ENCODE assay signal across 18 cellular contexts in the genomic region with DNA sequence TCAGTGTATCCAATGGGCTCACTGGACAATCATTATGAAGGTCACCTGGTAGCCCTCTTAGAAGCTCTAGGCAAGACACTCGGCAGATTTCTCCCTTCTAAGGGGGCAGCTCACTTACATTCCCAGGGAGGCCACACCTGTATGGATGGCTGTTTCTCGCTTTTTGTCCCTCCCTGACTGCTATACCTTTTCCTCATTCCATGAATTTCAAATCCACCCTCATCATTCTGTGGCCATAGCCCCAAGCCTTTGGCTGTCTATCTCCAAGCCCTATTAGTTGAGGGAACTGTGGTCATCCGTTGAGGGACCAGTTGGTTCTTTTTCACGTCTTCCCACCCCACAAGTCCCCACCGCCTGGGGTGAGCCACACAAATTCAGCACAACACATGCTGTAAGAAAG.
"Had no signal": no experiment of that assay in that cellular context is flagged by ENCODE, and none has a peak within 500 bp of the region (broad histone marks: within the 10 kb centered on the region; RNA-seq: fewer than 3 reads in every experiment).

No MANE protein-coding gene starts in this region.

- FAIRE-seq: frontal cortex had no signal

- H3K27me3 Mint-ChIP-seq: activated T-helper 17 cell treated with anti-CD3 and anti-CD28 coated beads, Interleukin-2, amount 50 U/mL, for 72 hours had no signal

- H3K4me3 Mint-ChIP-seq: activated CD4-positive, alpha-beta T cell treated with anti-CD3 and anti-CD28 coated beads for 36 hours; activated CD8-positive, alpha-beta memory T cell treated with anti-CD3 and anti-CD28 coated beads, Interleukin-2, amount 10 ng/mL, durations not matched to agents 7 days and 5 days; activated naive CD8-positive, alpha-beta T cell treated with anti-CD3 and anti-CD28 coated beads for 36 hours; activated T-helper 17 cell treated with anti-CD3 and anti-CD28 coated beads, Interleukin-2, amount 50 U/mL, for 72 hours; nephron; stimulated activated naive CD8-positive, alpha-beta T cell treated with anti-CD3 and anti-CD28 coated beads, Interleukin-15, Interleukin-2, amounts not matched to agents 100 ng/mL and 50 ng/mL, for 24 hours; WTC11 had no signal

- H3K4me1 Mint-ChIP-seq: activated CD4-positive, alpha-beta T cell treated with anti-CD3 and anti-CD28 coated beads for 36 hours; activated CD8-positive, alpha-beta memory T cell treated with anti-CD3 and anti-CD28 coated beads, Interleukin-2, amount 10 ng/mL, durations not matched to agents 7 days and 5 days; activated naive CD8-positive, alpha-beta T cell treated with anti-CD3 and anti-CD28 coated beads for 36 hours; activated T-helper 17 cell treated with anti-CD3 and anti-CD28 coated beads, Interleukin-2, amount 50 U/mL, for 72 hours had no signal

- H3K27ac Mint-ChIP-seq: activated CD4-positive, alpha-beta T cell treated with anti-CD3 and anti-CD28 coated beads for 36 hours; activated CD8-positive, alpha-beta memory T cell treated with anti-CD3 and anti-CD28 coated beads, Interleukin-2, amount 10 ng/mL, durations not matched to agents 7 days and 5 days; activated naive CD8-positive, alpha-beta T cell treated with anti-CD3 and anti-CD28 coated beads for 36 hours; activated T-helper 17 cell treated with anti-CD3 and anti-CD28 coated beads, Interleukin-2, amount 50 U/mL, for 72 hours; stimulated activated naive CD8-positive, alpha-beta T cell treated with anti-CD3 and anti-CD28 coated beads, Interleukin-15, Interleukin-2, amounts not matched to agents 100 ng/mL and 50 ng/mL, for 24 hours; WTC11 had no signal

- ATAC-seq: activated CD4-positive, alpha-beta T cell treated with anti-CD3 and anti-CD28 coated beads for 36 hours; activated CD8-positive, alpha-beta memory T cell treated with anti-CD3 and anti-CD28 coated beads, Interleukin-2, amount 10 ng/mL, durations not matched to agents 7 days and 5 days; activated T-helper 17 cell treated with anti-CD3 and anti-CD28 coated beads, Interleukin-2, amount 50 U/mL, for 72 hours; WTC11 had no signal

- DNase-seq: activated CD4-positive, alpha-beta T cell treated with anti-CD3 and anti-CD28 coated beads for 36 hours; activated CD4-positive, alpha-beta T cell treated with anti-CD3 and anti-CD28 coated beads, Interleukin-2, amount 50 U/mL, for 48 hours; activated CD8-positive, alpha-beta memory T cell treated with anti-CD3 and anti-CD28 coated beads, Interleukin-2, amount 10 ng/mL, durations not matched to agents 7 days and 5 days; activated naive CD4-positive, alpha-beta T cell; activated naive CD8-positive, alpha-beta T cell treated with anti-CD3 and anti-CD28 coated beads for 36 hours; activated T-cell treated with anti-CD3 and anti-CD28 coated beads, Interleukin-2, amount 50 U/mL, for 1 hour; amniotic stem cell; kidney glomerular epithelial cell; posterior cingulate gyrus; stimulated activated CD4-positive, alpha-beta T cell treated with anti-CD3 and anti-CD28 coated beads, Interleukin-12 subunit alpha, Interleukin-12 subunit beta, amount 100 ng/mL, for 4 hours; stimulated activated CD4-positive, alpha-beta T cell treated with anti-CD3 and anti-CD28 coated beads, Interleukin-2, amount 100 ng/mL, for 24 hours; SW 1271; T-helper 2 cell had no signal

- H3K9me3 Mint-ChIP-seq: activated naive CD8-positive, alpha-beta T cell treated with anti-CD3 and anti-CD28 coated beads for 36 hours; activated T-helper 17 cell treated with anti-CD3 and anti-CD28 coated beads, Interleukin-2, amount 50 U/mL, for 72 hours; nephron; stimulated activated naive CD8-positive, alpha-beta T cell treated with anti-CD3 and anti-CD28 coated beads, Interleukin-15, Interleukin-2, amounts not matched to agents 100 ng/mL and 50 ng/mL, for 24 hours; WTC11 had no signal

- H3K36me3 Mint-ChIP-seq: activated CD8-positive, alpha-beta memory T cell treated with anti-CD3 and anti-CD28 coated beads, Interleukin-2, amount 10 ng/mL, durations not matched to agents 7 days and 5 days; activated naive CD8-positive, alpha-beta T cell treated with anti-CD3 and anti-CD28 coated beads for 36 hours had no signal
